8 cellular contexts compared by ENCODE assay signal in the genomic region with DNA sequence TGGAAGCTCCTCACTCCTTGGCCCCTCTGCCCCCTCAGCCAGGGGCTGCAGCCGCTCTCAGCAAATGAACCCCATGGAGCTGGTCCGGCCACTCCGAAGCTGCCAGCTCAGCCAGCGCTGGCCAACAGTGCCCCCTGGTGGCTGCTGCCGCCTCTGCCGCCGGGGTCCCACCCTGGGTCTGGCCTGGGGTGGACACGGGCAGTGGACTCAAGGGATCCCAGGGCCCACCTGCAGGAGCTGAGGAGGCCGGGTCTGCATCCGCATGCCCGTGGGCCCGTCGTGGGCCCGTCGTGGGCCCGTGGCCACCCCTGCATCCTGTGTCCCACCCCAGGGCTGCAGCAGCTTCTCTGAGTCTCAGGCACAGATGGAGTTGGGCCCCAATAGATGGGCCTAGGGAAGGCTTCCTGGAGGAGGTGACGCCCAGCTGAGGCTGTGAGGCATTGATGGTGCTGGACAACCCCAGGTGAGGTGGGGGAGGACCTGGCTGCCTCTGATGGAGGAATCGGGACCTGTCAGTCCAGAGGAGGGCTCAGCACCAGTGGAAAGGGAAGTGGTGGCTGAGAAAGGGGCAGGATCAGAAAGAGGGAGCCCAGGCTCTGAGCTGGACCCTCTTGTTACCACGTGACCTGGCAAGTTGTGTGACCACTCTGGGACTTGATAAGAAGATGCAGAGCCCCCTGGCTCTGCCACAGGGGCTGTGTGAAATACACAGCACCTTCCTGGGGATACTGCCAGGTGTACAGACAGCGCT.
A peak's percentile ranks its signal among the peaks of the same experiment; 100 is the strongest.
DNase-seq lines count a peak whose midpoint lies in the region; ATAC-seq, FAIRE-seq and TF ChIP-seq lines count a peak whose summit lies in the region.

No MANE protein-coding gene starts in this region.

- H3K9me3 ChIP-seq in Peyer's patch = no peaks in the 10 kb centered on the region

- ATAC-seq in HG03108 (IDR thresholded peaks at IDR 0.05; ENCODE audit: unreplicated experiment) (no peak), GM21717 (IDR thresholded peaks at IDR 0.05; ENCODE audit: unreplicated experiment) (no peak)

- TF ChIP-seq POLR2A in GM12892 (IDR thresholded peaks at IDR 0.05; ENCODE audit: low read depth, low read length) (no peak), Peyer's patch (IDR thresholded peaks at IDR 0.05) (no peak)

- H3K4me3 ChIP-seq in Peyer's patch = no peak overlapping the region

- H3K27ac ChIP-seq in 22Rv1 (no peak overlapping the region), Peyer's patch (no peak overlapping the region)

- no peaks in the 10 kb centered on the region for H3K27me3 ChIP-seq in Peyer's patch

- DNase-seq in GM12892 (ENCODE audit: insufficient read length) (peak; percentile 46), Peyer's patch (peak in 2 of 3 donors; percentile 66 to 74), hypothalamus (lab: John Stamatoyannopoulos, UW) (peak in 48 of 51 donors; percentile 18 to 88 (median 60))
- DNase-seq in activated naive CD4-positive, alpha-beta T cell treated with Interleukin-2 at 50 U/mL for 16 hours = peak; percentile 53
- DNase-seq in stimulated activated CD4-positive, alpha-beta T cell treated with anti-CD3 and anti-CD28 coated beads, Interleukin-12 subunit alpha, Interleukin-12 subunit beta, amount 100 ng/mL, for 4 hours = peak; percentile 66

- FAIRE-seq in GM12892 (lab: Jason Lieb, UNC) = no peak

- no peaks in the 10 kb centered on the region for H3K36me3 ChIP-seq in Peyer's patch

- H3K4me1 ChIP-seq in Peyer's patch = no peaks in the 10 kb centered on the region

- TF ChIP-seq CTCF in 22Rv1 (IDR thresholded peaks at IDR 0.05) = peak; percentile 93
- TF ChIP-seq CTCF in Peyer's patch (IDR thresholded peaks at IDR 0.05) = peak; percentile 26 to 77 (median 69)
